ENCODE assay signal across 17 cellular contexts in the genomic region with DNA sequence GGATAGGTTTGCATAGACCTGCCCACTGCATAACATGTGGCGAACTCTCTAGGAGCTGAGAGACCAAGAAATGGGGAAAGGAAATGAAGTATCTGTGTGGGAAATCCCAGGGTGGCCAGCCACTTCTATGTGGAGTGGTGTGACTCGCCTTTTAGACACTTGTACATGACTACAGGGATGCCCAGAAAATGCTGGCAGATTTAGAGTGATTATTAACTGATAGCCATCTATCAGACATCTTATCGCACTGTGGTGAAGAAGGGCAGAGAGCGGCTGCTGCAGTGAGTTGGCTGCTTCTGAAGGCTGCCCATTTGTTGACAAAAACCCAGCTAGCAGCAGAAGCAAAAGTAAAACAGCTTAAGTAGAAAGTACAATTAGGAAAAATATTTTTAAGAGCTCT. TPM values are rescaled to one million over a fixed set of nuclear protein-coding genes. Genes with fewer than 3 reads are reported as not detected.
DNase-seq lines count a peak whose midpoint lies in the region; ATAC-seq, FAIRE-seq and TF ChIP-seq lines count a peak whose summit lies in the region.
"Had no signal": no experiment of that assay in that cellular context is flagged by ENCODE, and none has a peak within 500 bp of the region (broad histone marks: within the 10 kb centered on the region; RNA-seq: fewer than 3 reads in every experiment).

No MANE protein-coding gene starts in this region.

- no peaks in the 10 kb centered on the region for H3K79me2 ChIP-seq in keratinocyte (ENCODE audit: control insufficient read depth, insufficient read depth, low read length)

- in situ Hi-C loops in brain microvascular endothelial cell (cut with HindIII; ENCODE audit: low pct_ligation_motif_present, low sequenced_read_pairs): no loop called here

- TF ChIP-seq CTCF in AG10803 (conservative IDR thresholded peaks at IDR 0.05; ENCODE audit: low read length) (no peak), brain microvascular endothelial cell (IDR thresholded peaks at IDR 0.05; ENCODE audit: low read depth, low read length, missing control alignments) (no peak), keratinocyte (optimal IDR thresholded peaks at IDR 0.05 in 1 of 3, IDR thresholded peaks at IDR 0.05 in 1 of 3, conservative IDR thresholded peaks at IDR 0.05 in 1 of 3; ENCODE audit: extremely low read depth in 1 of 3, insufficient read depth in 2 of 3, low read length in 3 of 3) (no peak)

- peak overlapping the region; percentile 51 for H3K27ac ChIP-seq in brain microvascular endothelial cell
- peak overlapping the region; percentile 50 for H3K27ac ChIP-seq in keratinocyte (ENCODE audit: control insufficient read depth, insufficient read depth, low read length)
- H3K27ac ChIP-seq: esophagus muscularis mucosa, thyroid gland had no signal

- H4K20me1 ChIP-seq in keratinocyte (ENCODE audit: control insufficient read depth, extremely low read depth, insufficient read depth, low read length): no peaks in the 10 kb centered on the region

- peak; percentile 48 for DNase-seq in AG10803 (ENCODE audit: low read depth)
- peak; percentile 67 for DNase-seq in M059J (ENCODE audit: low read depth)
- peak; percentile 31 for DNase-seq in brain microvascular endothelial cell
- no peak for DNase-seq in keratinocyte (ENCODE audit: low read depth, low spot score)
- no peak for DNase-seq in HuH-7 (ENCODE audit: low spot score)
- no peak for DNase-seq in occipital lobe (lab: John Stamatoyannopoulos, UW)
- no peak for DNase-seq in retina
- DNase-seq: activated CD8-positive, alpha-beta T cell treated with anti-CD3 and anti-CD28 coated beads, Interleukin-2, amount 10 ng/mL, durations not matched to agents 7 days and 5 days; anterior cingulate cortex; NCI-H1092; right cardiac atrium; stimulated activated CD4-positive, alpha-beta T cell treated with anti-CD3 and anti-CD28 coated beads, Interleukin-2, amount 100 ng/mL, for 24 hours; thyroid gland had no signal

- H3K9me3 ChIP-seq in keratinocyte (ENCODE audit: control insufficient read depth, low read depth, low read length): no peaks in the 10 kb centered on the region
- H3K9me3 ChIP-seq: esophagus muscularis mucosa, thyroid gland had no signal

- H3K36me3 ChIP-seq in brain microvascular endothelial cell (replicated peaks) (no peaks in the 10 kb centered on the region), keratinocyte (ENCODE audit: control insufficient read depth in 2 of 2, extremely low read depth in 1 of 2, insufficient read depth in 2 of 2, low read length in 2 of 2) (no peaks in the 10 kb centered on the region)
- H3K36me3 ChIP-seq: esophagus muscularis mucosa, thyroid gland had no signal

- ATAC-seq in HG03469 (IDR thresholded peaks at IDR 0.05; ENCODE audit: unreplicated experiment): no peak
- ATAC-seq: activated CD8-positive, alpha-beta T cell treated with anti-CD3 and anti-CD28 coated beads, Interleukin-2, amount 10 ng/mL, durations not matched to agents 7 days and 5 days; activated T-helper 17 cell treated with anti-CD3 and anti-CD28 coated beads, Interleukin-2, amount 50 U/mL, for 72 hours; right cardiac atrium had no signal

- H3K4me1 ChIP-seq in keratinocyte (ENCODE audit: control insufficient read depth, extremely low read depth, insufficient read depth, low read length): peaks cover 24% of the 10 kb centered on the region
- H3K4me1 ChIP-seq: thyroid gland had no signal

- H2AFZ ChIP-seq in keratinocyte (ENCODE audit: control insufficient read depth, low read length): peak overlapping the region; percentile 22

- H3K27me3 ChIP-seq in brain microvascular endothelial cell (replicated peaks) (no peaks in the 10 kb centered on the region), keratinocyte (ENCODE audit: control insufficient read depth, extremely low read depth, insufficient read depth, low read length) (no peaks in the 10 kb centered on the region)
- H3K27me3 ChIP-seq: esophagus muscularis mucosa, thyroid gland had no signal

- no peak overlapping the region for H3K9ac ChIP-seq in keratinocyte (ENCODE audit: control insufficient read depth, extremely low read depth, insufficient read depth, low read length)

- peak overlapping the region; percentile 60 for H3K4me2 ChIP-seq in keratinocyte (ENCODE audit: control insufficient read depth, extremely low read depth, insufficient read depth, low read depth, low read length)

- peak; percentile 67 for FAIRE-seq in keratinocyte (lab: Jason Lieb, UNC)
- FAIRE-seq: HepG2 had no signal

- dilution Hi-C loops in keratinocyte (cut with MboI; ENCODE audit: extremely low pct_ligation_motif_present, low sequenced_read_pairs): no loop called here

- no peaks in the 10 kb centered on the region for H3K9me1 ChIP-seq in keratinocyte (ENCODE audit: control insufficient read depth, extremely low read depth, insufficient read depth, low read length)

- H3K4me3 ChIP-seq in AG10803 (ENCODE audit: low read length): no peak overlapping the region
- no peak overlapping the region for H3K4me3 ChIP-seq in brain microvascular endothelial cell (ENCODE audit: low read depth, low read length)
- H3K4me3 ChIP-seq in keratinocyte (ENCODE audit: control insufficient read depth in 2 of 3, extremely low read depth in 1 of 3, insufficient read depth in 2 of 3, low read depth in 1 of 3, low read length in 3 of 3): peak overlapping the region in 1 of 3 experiments; percentile 22
- H3K4me3 ChIP-seq: esophagus muscularis mucosa, thyroid gland had no signal

RNA-seq across cellular contexts. Expression of a gene that starts 18.1 kb away (rescaled TPM):
- total RNA-seq in M059J (2014; rRNA removed; shearing (Covaris generic)): 19.6 and 22.3 TPM in 2 replicates
- 3.8 to 7.9 TPM (median 7.7 TPM) in 3 replicates for polyA plus RNA-seq in keratinocyte
- polyA plus RNA-seq in keratinocyte (2011; ENCODE audit: low read depth): 0.31 TPM
- polyA plus RNA-seq in keratinocyte (2011; cell fraction: cytosol; rRNA removed): 4.3 and 5.9 TPM in 2 replicates
- polyA plus RNA-seq in keratinocyte (2011; cell fraction: nucleus; rRNA removed): 2.4 and 3.3 TPM in 2 replicates
- 0.65 and 6.3 TPM in 2 replicates for polyA plus RNA-seq in keratinocyte (2012; ENCODE audit: low replicate concordance)
- polyA minus RNA-seq in keratinocyte: 4.8 to 16.1 TPM (median 9.1 TPM) in 3 replicates
- polyA minus RNA-seq in keratinocyte (2011; cell fraction: cytosol; rRNA and poly(A)+ RNA removed): 6.3 TPM
- 3.4 and 6.9 TPM in 2 replicates for polyA minus RNA-seq in keratinocyte (2011; cell fraction: nucleus; rRNA and poly(A)+ RNA removed)
- 12.8 TPM for total RNA-seq in occipital lobe
- total RNA-seq: activated CD8-positive, alpha-beta T cell treated with anti-CD3 and anti-CD28 coated beads, Interleukin-2, amount 10 ng/mL, durations not matched to agents 7 days and 5 days; HepG2 had no signal
- polyA plus RNA-seq: HepG2 had no signal

Comparison
In these comparisons a context has a peak if more than half of its experiments do, and no peak if none do; other contexts are left out.
1. DNase-seq: peak in AG10803 (single experiment), M059J (single experiment) and brain microvascular endothelial cell (single experiment); none in keratinocyte (single experiment), HuH-7 (single experiment), occipital lobe (single experiment) and retina (single experiment).